In the genomic region with DNA sequence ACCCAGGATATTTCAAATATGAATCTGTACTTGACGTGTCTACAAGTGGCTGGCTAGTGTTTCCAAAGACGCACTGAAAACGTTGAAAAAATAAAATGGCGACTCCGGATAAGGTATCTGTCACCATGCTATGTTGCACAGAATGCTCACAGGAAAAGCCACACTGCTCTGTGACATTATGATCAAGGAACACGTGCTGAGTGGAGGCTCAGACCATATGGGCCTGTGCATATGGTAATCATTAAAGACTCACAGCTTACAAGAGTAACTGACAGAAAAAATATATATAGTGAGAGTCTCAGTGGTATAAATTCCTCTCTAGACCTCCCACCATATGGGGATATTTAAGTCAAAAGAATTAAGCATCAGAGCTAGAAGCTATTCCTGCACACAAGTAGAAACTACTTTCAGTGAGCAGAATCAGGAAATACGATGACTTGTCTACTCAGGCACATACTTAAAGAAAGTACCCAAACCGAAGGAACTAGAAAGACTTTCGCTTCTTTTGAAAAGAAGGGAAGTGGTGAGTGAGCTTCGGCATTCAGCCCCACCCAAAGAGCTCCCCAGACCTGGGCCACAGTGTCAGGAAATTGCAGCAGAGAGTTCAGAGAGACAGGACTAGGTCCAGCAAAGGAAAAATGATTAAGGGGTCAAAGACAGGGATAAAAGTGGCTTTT, we compare ENCODE assay signal across 1 cellular context.
TF ChIP-seq lines count a peak whose summit lies in the region.

No MANE protein-coding gene starts in this region.

TF ChIP-seq in GM23338, 12 proteins besides CTCF, POLR2A, EP300 and RAD21 (continued from another document):
- TF ChIP-seq ZNF462 (CRISPR knock-in tag; IDR thresholded peaks at IDR 0.05): no peak
- TF ChIP-seq STAT1 (IDR thresholded peaks at IDR 0.05; ENCODE audit: unreplicated experiment): no peak
- no peak for TF ChIP-seq EZH2phosphoT487 (IDR thresholded peaks at IDR 0.05; ENCODE audit: unreplicated experiment)
- TF ChIP-seq, protein P1, sequence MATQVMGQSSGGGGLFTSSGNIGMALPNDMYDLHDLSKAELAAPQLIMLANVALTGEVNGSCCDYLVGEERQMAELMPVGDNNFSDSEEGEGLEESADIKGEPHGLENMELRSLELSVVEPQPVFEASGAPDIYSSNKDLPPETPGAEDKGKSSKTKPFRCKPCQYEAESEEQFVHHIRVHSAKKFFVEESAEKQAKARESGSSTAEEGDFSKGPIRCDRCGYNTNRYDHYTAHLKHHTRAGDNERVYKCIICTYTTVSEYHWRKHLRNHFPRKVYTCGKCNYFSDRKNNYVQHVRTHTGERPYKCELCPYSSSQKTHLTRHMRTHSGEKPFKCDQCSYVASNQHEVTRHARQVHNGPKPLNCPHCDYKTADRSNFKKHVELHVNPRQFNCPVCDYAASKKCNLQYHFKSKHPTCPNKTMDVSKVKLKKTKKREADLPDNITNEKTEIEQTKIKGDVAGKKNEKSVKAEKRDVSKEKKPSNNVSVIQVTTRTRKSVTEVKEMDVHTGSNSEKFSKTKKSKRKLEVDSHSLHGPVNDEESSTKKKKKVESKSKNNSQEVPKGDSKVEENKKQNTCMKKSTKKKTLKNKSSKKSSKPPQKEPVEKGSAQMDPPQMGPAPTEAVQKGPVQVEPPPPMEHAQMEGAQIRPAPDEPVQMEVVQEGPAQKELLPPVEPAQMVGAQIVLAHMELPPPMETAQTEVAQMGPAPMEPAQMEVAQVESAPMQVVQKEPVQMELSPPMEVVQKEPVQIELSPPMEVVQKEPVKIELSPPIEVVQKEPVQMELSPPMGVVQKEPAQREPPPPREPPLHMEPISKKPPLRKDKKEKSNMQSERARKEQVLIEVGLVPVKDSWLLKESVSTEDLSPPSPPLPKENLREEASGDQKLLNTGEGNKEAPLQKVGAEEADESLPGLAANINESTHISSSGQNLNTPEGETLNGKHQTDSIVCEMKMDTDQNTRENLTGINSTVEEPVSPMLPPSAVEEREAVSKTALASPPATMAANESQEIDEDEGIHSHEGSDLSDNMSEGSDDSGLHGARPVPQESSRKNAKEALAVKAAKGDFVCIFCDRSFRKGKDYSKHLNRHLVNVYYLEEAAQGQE (IDR thresholded peaks at IDR 0.05; ENCODE audit: unreplicated experiment): no peak
- no peak for TF ChIP-seq CREB1 (CRISPR knock-in tag; IDR thresholded peaks at IDR 0.05; ENCODE audit: low read depth)
- TF ChIP-seq JUNB (IDR thresholded peaks at IDR 0.05; ENCODE audit: unreplicated experiment): no peak
- TF ChIP-seq ZNF331 (CRISPR knock-in tag; IDR thresholded peaks at IDR 0.05; ENCODE audit: low read depth): no peak
- no peak for TF ChIP-seq ZNF114 (CRISPR knock-in tag; IDR thresholded peaks at IDR 0.05)
